1 cellular context compared by ENCODE assay signal in genomic region chr3:57596495-57597239, GRCh38.
TF ChIP-seq lines count a peak whose summit lies in the region.

No MANE protein-coding gene starts in this region.

TF ChIP-seq in H1, 55 proteins besides CTCF, POLR2A, EP300 and RAD21:
- TF ChIP-seq KDM5A (IDR thresholded peaks at IDR 0.05; ENCODE audit: low read length) (peak; percentile 22; the same call in 1 of the 2 replicates), KDM1A (IDR thresholded peaks at IDR 0.05; ENCODE audit: borderline replicate concordance, low read length) (peak; percentile 20; the same call in 1 of the 2 replicates), PHF8 (conservative IDR thresholded peaks at IDR 0.05; ENCODE audit: low read depth, low read length) (peak; percentile 98), SAP30 (IDR thresholded peaks at IDR 0.05; ENCODE audit: insufficient read depth, insufficient replicate concordance, low read length) (peak; percentile 81), ASH2L (IDR thresholded peaks at IDR 0.05; ENCODE audit: low read length) (peak; percentile 32), NANOG (IDR thresholded peaks at IDR 0.05; ENCODE audit: insufficient read depth, low read depth, low read length, poor library complexity, severe bottlenecking) (no peak), POU5F1 (IDR thresholded peaks at IDR 0.05; ENCODE audit: low read depth, low read length) (no peak), TAF1 (IDR thresholded peaks at IDR 0.05; ENCODE audit: low read depth, low read length) (peak; percentile 61; the same call in 1 of the 2 replicates), POLR2AphosphoS5 (IDR thresholded peaks at IDR 0.05; ENCODE audit: low read depth, low read length) (peak; percentile 79), JUND (IDR thresholded peaks at IDR 0.05; ENCODE audit: low read length) (peak; percentile 30; the same call in 1 of the 2 replicates), TEAD4 (IDR thresholded peaks at IDR 0.05; ENCODE audit: low read depth, low read length) (peak; percentile 2; the same call in 1 of the 2 replicates), SIN3A (conservative IDR thresholded peaks at IDR 0.05 in 1 of 2, IDR thresholded peaks at IDR 0.05 in 1 of 2; ENCODE audit: low read depth in 1 of 2, low read length in 2 of 2) (peak in 1 of 2 experiments; percentile 15; a peak in 1 of 4 replicates), RNF2 (IDR thresholded peaks at IDR 0.05; ENCODE audit: borderline replicate concordance, low read depth, low read length, missing control alignments, poor library complexity, severe bottlenecking) (no peak)
TF ChIP-seq in H1: peak in this region for 10.
